ENCODE assay signal across 22 cellular contexts in genomic region chr15:66138882-66139281, GRCh38.
"Had no signal": no experiment of that assay in that cellular context is flagged by ENCODE, and none has a peak within 500 bp of the region (broad histone marks: within the 10 kb centered on the region; RNA-seq: fewer than 3 reads in every experiment).

No MANE protein-coding gene starts in this region.

- H3K36me3 ChIP-seq: ovary, prostate gland, upper lobe of left lung had no signal

- H3K9me3 ChIP-seq: ovary, prostate gland, upper lobe of left lung had no signal

- H3K4me3 ChIP-seq: ovary, prostate gland, skin epidermis, upper lobe of left lung had no signal

- H3K27ac ChIP-seq: prostate gland, skin epidermis, upper lobe of left lung had no signal

- H3K27me3 ChIP-seq: ovary, upper lobe of left lung had no signal

- H3K4me1 ChIP-seq: prostate gland, upper lobe of left lung had no signal

- ATAC-seq: esophagus mucosa; naive thymus-derived CD4-positive, alpha-beta T cell; sciatic nerve; stimulated activated effector memory CD8-positive, alpha-beta T cell treated with anti-CD3 and anti-CD28 coated beads, Interleukin-12 subunit alpha, Interleukin-12 subunit beta, amount 100 ng/mL, for 72 hours; T-cell had no signal

- DNase-seq: activated CD4-positive, alpha-beta T cell treated with anti-CD3 and anti-CD28 coated beads for 4 hours; activated CD4-positive, alpha-beta T cell treated with anti-CD3 and anti-CD28 coated beads, Interleukin-2, amount 50 U/mL, for 4 hours; activated effector memory CD4-positive, alpha-beta T cell treated with Interleukin-2 at 50 U/mL for 16 hours; activated naive CD4-positive, alpha-beta T cell treated with anti-CD3 and anti-CD28 coated beads for 36 hours; activated naive CD8-positive, alpha-beta T cell treated with anti-CD3 and anti-CD28 coated beads, Interleukin-2, amount 10 ng/mL, durations not matched to agents 7 days and 5 days; activated T-cell treated with anti-CD3 and anti-CD28 coated beads for 4 hours; endodermal cell; foreskin melanocyte; islet precursor cell; midbrain; naive thymus-derived CD4-positive, alpha-beta T cell; retina; stimulated activated CD4-positive, alpha-beta T cell treated with anti-CD3 and anti-CD28 coated beads, Interleukin-12 subunit alpha, Interleukin-12 subunit beta, amount 100 ng/mL, for 4 hours; stimulated activated CD4-positive, alpha-beta T cell treated with anti-CD3 and anti-CD28 coated beads, Interleukin-4, amount 100 ng/mL, for 24 hours; T-cell; upper lobe of left lung had no signal
